In genomic region chr19:50050406-50051223, GRCh38 we compare ENCODE assay signal across 8 cellular contexts. TPM values are rescaled to one million over a fixed set of nuclear protein-coding genes. Genes with fewer than 3 reads are reported as not detected.
DNase-seq lines count a peak whose midpoint lies in the region; ATAC-seq, FAIRE-seq and TF ChIP-seq lines count a peak whose summit lies in the region.

No MANE protein-coding gene starts in this region.

- peak overlapping the region; percentile 70 for H2AFZ ChIP-seq in keratinocyte (ENCODE audit: control insufficient read depth, low read length)
- no peak overlapping the region for H2AFZ ChIP-seq in PC-9

- no peak overlapping the region for H3K9ac ChIP-seq in keratinocyte (ENCODE audit: control insufficient read depth, extremely low read depth, insufficient read depth, low read length)

- H3K4me2 ChIP-seq in keratinocyte (ENCODE audit: control insufficient read depth, extremely low read depth, insufficient read depth, low read depth, low read length), result peak overlapping the region; percentile 68
- no peak overlapping the region for H3K4me2 ChIP-seq in PC-9

- no peak for FAIRE-seq in keratinocyte (lab: Jason Lieb, UNC)

- H3K36me3 ChIP-seq in keratinocyte (ENCODE audit: control insufficient read depth in 2 of 2, extremely low read depth in 1 of 2, insufficient read depth in 2 of 2, low read length in 2 of 2) (peaks cover 12 to 18% of the 10 kb centered on the region in 2 experiments), PC-9 (ENCODE audit: low read depth) (peaks cover 18% of the 10 kb centered on the region)

- POLR2A ChIA-PET in PC-9 (lab: Charles Lee; ENCODE audit: unreplicated experiment), result no interaction called here

- H3K27me3 ChIP-seq in keratinocyte (ENCODE audit: control insufficient read depth, extremely low read depth, insufficient read depth, low read length) (no peaks in the 10 kb centered on the region), PC-9 (ENCODE audit: insufficient read depth, low read depth) (no peaks in the 10 kb centered on the region)

- dilution Hi-C loops in keratinocyte (cut with MboI; ENCODE audit: extremely low pct_ligation_motif_present, low sequenced_read_pairs), result no loop called here

- H3K9me1 ChIP-seq in keratinocyte (ENCODE audit: control insufficient read depth, extremely low read depth, insufficient read depth, low read length), result no peaks in the 10 kb centered on the region

- H3K4me3 ChIP-seq in cardiac fibroblast (replicated peaks in 1 of 2; ENCODE audit: low read depth in 2 of 2, low read length in 2 of 2), result peak overlapping the region; percentile 58 to 62
- H3K4me3 ChIP-seq in keratinocyte (ENCODE audit: control insufficient read depth in 2 of 3, extremely low read depth in 1 of 3, insufficient read depth in 2 of 3, low read depth in 1 of 3, low read length in 3 of 3), result peak overlapping the region; percentile 33 to 63 (median 42)
- H3K4me3 ChIP-seq in PC-9, result no peak overlapping the region

- CTCF ChIA-PET in PC-9 (lab: Charles Lee), result no interaction called here

- H3K9me3 ChIP-seq in keratinocyte (ENCODE audit: control insufficient read depth, low read depth, low read length) (peaks cover 22% of the 10 kb centered on the region), PC-9 (ENCODE audit: insufficient read depth, low read depth) (peaks cover 56% of the 10 kb centered on the region)

- H3K27ac ChIP-seq in keratinocyte (ENCODE audit: control insufficient read depth, insufficient read depth, low read length) (peak overlapping the region; percentile 45), PC-9 (no peak overlapping the region)

- peaks cover 3% of the 10 kb centered on the region for H3K4me1 ChIP-seq in keratinocyte (ENCODE audit: control insufficient read depth, extremely low read depth, insufficient read depth, low read length)
- H3K4me1 ChIP-seq in PC-9 (replicated peaks; ENCODE audit: insufficient read depth), result no peaks in the 10 kb centered on the region

- intact Hi-C loops in PC-9 (cut with micrococcal nuclease; ENCODE audit: unreplicated experiment), result no loop called here

- TF ChIP-seq CTCF in cardiac fibroblast (IDR thresholded peaks at IDR 0.05; ENCODE audit: low read depth, low read length) (no peak), keratinocyte (optimal IDR thresholded peaks at IDR 0.05 in 1 of 3, IDR thresholded peaks at IDR 0.05 in 1 of 3, conservative IDR thresholded peaks at IDR 0.05 in 1 of 3; ENCODE audit: extremely low read depth in 1 of 3, insufficient read depth in 2 of 3, low read length in 3 of 3) (no peak), PC-9 (conservative IDR thresholded peaks at IDR 0.05) (no peak)

- no peaks in the 10 kb centered on the region for H3K9me2 ChIP-seq in PC-9 (ENCODE audit: insufficient read depth)

- DNase-seq in GM03348 (ENCODE audit: low spot score), result peak; percentile 90
- DNase-seq in NCI-H187 treated with DMSO at 0.1 percent for 48 hours (lab: John Stamatoyannopoulos, UW), result peak; percentile 40
- DNase-seq in activated CD4-positive, CD25-positive, alpha-beta regulatory T cell (lab: John Stamatoyannopoulos, UW), result peak; percentile 29 to 69 (median 62)
- peak; percentile 76 to 81 for DNase-seq in cardiac fibroblast (ENCODE audit: low read depth in 2 of 2)
- DNase-seq in keratinocyte (ENCODE audit: low read depth, low spot score), result no peak
- DNase-seq in stimulated activated CD4-positive, alpha-beta T cell treated with anti-CD3 and anti-CD28 coated beads, Interleukin-12 subunit alpha, Interleukin-12 subunit beta, amount 100 ng/mL, for 4 hours, result peak; percentile 84
- no peak for DNase-seq in PC-9

- no TSS peak for BruUV-seq in PC-9 (replicated peaks; lab: Mats Ljungman, UMichigan)

- H3K79me2 ChIP-seq in keratinocyte (ENCODE audit: control insufficient read depth, insufficient read depth, low read length), result no peaks in the 10 kb centered on the region
- no peaks in the 10 kb centered on the region for H3K79me2 ChIP-seq in PC-9 (ENCODE audit: low read depth)

- H3F3A ChIP-seq in PC-9 (ENCODE audit: insufficient read depth, low read depth), result peaks cover 17% of the 10 kb centered on the region; the same call in 1 of the 2 replicates

- no peak for ATAC-seq in HG02623 (IDR thresholded peaks at IDR 0.05; ENCODE audit: unreplicated experiment)

- H4K20me1 ChIP-seq in keratinocyte (ENCODE audit: control insufficient read depth, extremely low read depth, insufficient read depth, low read length) (no peaks in the 10 kb centered on the region), PC-9 (ENCODE audit: insufficient read depth) (no peaks in the 10 kb centered on the region)

RNA-seq across cellular contexts. Expression of gene ZNF473, which starts 24.8 kb away (rescaled TPM):
- polyA plus RNA-seq in keratinocyte, result 5.4 to 9.3 TPM (median 7.7 TPM) in 3 replicates
- polyA plus RNA-seq in keratinocyte (2011; ENCODE audit: low read depth), result 4.8 TPM
- polyA plus RNA-seq in keratinocyte (2011; cell fraction: cytosol; rRNA removed), result 5.4 and 8.0 TPM in 2 replicates
- polyA plus RNA-seq in keratinocyte (2011; cell fraction: nucleus; rRNA removed), result 11.7 and 12.4 TPM in 2 replicates
- 3.9 and 7.3 TPM in 2 replicates for polyA plus RNA-seq in keratinocyte (2012; ENCODE audit: low replicate concordance)
- 6.4 to 11.6 TPM (median 9.3 TPM) in 3 replicates for polyA minus RNA-seq in keratinocyte
- 7.3 TPM for polyA minus RNA-seq in keratinocyte (2011; cell fraction: cytosol; rRNA and poly(A)+ RNA removed)
- polyA minus RNA-seq in keratinocyte (2011; cell fraction: nucleus; rRNA and poly(A)+ RNA removed), result 7.2 and 9.9 TPM in 2 replicates
- total RNA-seq in PC-9 (2021), result 13.9 and 14.0 TPM in 2 replicates

RNA-seq across cellular contexts. Expression of gene VRK3, which starts 25.4 kb away (rescaled TPM):
- polyA plus RNA-seq in keratinocyte, result 15.6 to 36.0 TPM (median 16.2 TPM) in 3 replicates
- 27.6 TPM for polyA plus RNA-seq in keratinocyte (2011; ENCODE audit: low read depth)
- 21.6 and 25.9 TPM in 2 replicates for polyA plus RNA-seq in keratinocyte (2011; cell fraction: cytosol; rRNA removed)
- 44.4 and 46.5 TPM in 2 replicates for polyA plus RNA-seq in keratinocyte (2011; cell fraction: nucleus; rRNA removed)
- 21.0 and 26.0 TPM in 2 replicates for polyA plus RNA-seq in keratinocyte (2012; ENCODE audit: low replicate concordance)
- 12.5 to 30.3 TPM (median 15.5 TPM) in 3 replicates for polyA minus RNA-seq in keratinocyte
- 5.8 TPM for polyA minus RNA-seq in keratinocyte (2011; cell fraction: cytosol; rRNA and poly(A)+ RNA removed)
- polyA minus RNA-seq in keratinocyte (2011; cell fraction: nucleus; rRNA and poly(A)+ RNA removed), result 10.8 and 25.1 TPM in 2 replicates
- 53.3 and 62.5 TPM in 2 replicates for total RNA-seq in PC-9 (2021)

Comparison
In these comparisons a context has a peak if more than half of its experiments do, and no peak if none do; other contexts are left out.
1. DNase-seq: peak in GM03348 (single experiment), NCI-H187 treated with DMSO at 0.1 percent for 48 hours (single experiment), activated CD4-positive, CD25-positive, alpha-beta regulatory T cell (4 of 4), cardiac fibroblast (2 of 2) and stimulated activated CD4-positive, alpha-beta T cell treated with anti-CD3 and anti-CD28 coated beads, Interleukin-12 subunit alpha, Interleukin-12 subunit beta, amount 100 ng/mL, for 4 hours (single experiment); none in keratinocyte (single experiment) and PC-9 (0 of 2).